ENCODE assay signal across 8 cellular contexts in genomic region chr13:40984670-40985366, GRCh38. TPM values are rescaled to one million over a fixed set of nuclear protein-coding genes. Genes with fewer than 3 reads are reported as not detected.
A peak's percentile ranks its signal among the peaks of the same experiment; 100 is the strongest.
DNase-seq lines count a peak whose midpoint lies in the region; ATAC-seq, FAIRE-seq and TF ChIP-seq lines count a peak whose summit lies in the region.

No MANE protein-coding gene starts in this region.

- no peak overlapping the region for H3K4ac ChIP-seq in IMR-90 (ENCODE audit: low read depth, low read length)

- CTCF ChIA-PET in IMR-90 (lab: Yijun Ruan, JAX): interaction anchor here (1.2 kb wide), 1 partner anchor 10 kb away, joined by 3 read pairs; no protein-coding TSS in a partner anchor
- CTCF ChIA-PET in RWPE1 (lab: Yijun Ruan, JAX): interaction anchor here (0.6 to 1.2 kb wide), 2 partner anchors 11 to 29 kb away, joined by 4 read pairs; no protein-coding TSS in a partner anchor

- TF ChIP-seq RAD21 in IMR-90 (IDR thresholded peaks at IDR 0.05; ENCODE audit: low read length): no peak

- ATAC-seq in GM19463 (IDR thresholded peaks at IDR 0.05; ENCODE audit: unreplicated experiment): peak; percentile 44
- ATAC-seq in IMR-90 (ENCODE audit: low read depth): no peak
- peak in 3 of 4 donors; percentile 39 to 65 (median 55) for ATAC-seq in pancreas

- H3K79me2 ChIP-seq in ACC112 (ENCODE audit: control insufficient read depth, insufficient read depth, low read length, unreplicated experiment): peaks cover 60% of the 10 kb centered on the region

- peaks cover 3% of the 10 kb centered on the region for H3K9me1 ChIP-seq in IMR-90 (ENCODE audit: insufficient read depth, low read length)

- H3K79me1 ChIP-seq in IMR-90 (ENCODE audit: low read depth in 1 of 2, low read length in 2 of 2): peaks cover 30 to 53% of the 10 kb centered on the region in 2 experiments

- H2AFZ ChIP-seq in ACC112 (ENCODE audit: low read length, unreplicated experiment) (no peak overlapping the region), IMR-90 (replicated peaks; ENCODE audit: low read length, poor library complexity) (no peak overlapping the region)

- no peak overlapping the region for H2AK9ac ChIP-seq in IMR-90 (replicated peaks; ENCODE audit: low read depth, low read length, poor library complexity)

- peaks cover 17% of the 10 kb centered on the region; the same call in 1 of the 2 replicates for H4K20me1 ChIP-seq in IMR-90 (ENCODE audit: insufficient read depth, low read length)

- H2BK5ac ChIP-seq in IMR-90 (ENCODE audit: low read depth, low read length, poor library complexity, severe bottlenecking): no peak overlapping the region

- no peak overlapping the region for H3K14ac ChIP-seq in IMR-90 (replicated peaks; ENCODE audit: low read depth, low read length)

- no peak for DNase-seq in IMR-90
- peak; percentile 55 to 71 for DNase-seq in dermis microvascular lymphatic vessel endothelial cell (ENCODE audit: low read depth in 2 of 2)
- no peak for DNase-seq in pancreas
- no peak for DNase-seq in RWPE1 (ENCODE audit: low spot score)
- DNase-seq in NCI-H345 (lab: John Stamatoyannopoulos, UW): no peak
- DNase-seq in D341Med (ENCODE audit: low spot score): no peak

- peak; percentile 67 for FAIRE-seq in pancreas (lab: Jason Lieb, UNC)

- no peak overlapping the region for H3K18ac ChIP-seq in IMR-90 (ENCODE audit: low read depth, low read length)

- no peak overlapping the region for H2BK120ac ChIP-seq in IMR-90 (ENCODE audit: low read depth, low read length)

- BruUV-seq in IMR-90 (replicated peaks; lab: Mats Ljungman, UMichigan): no TSS peak

- peak overlapping the region; percentile 70 for H3K4me3 ChIP-seq in ACC112 (ENCODE audit: low read depth, low read length)
- H3K4me3 ChIP-seq in IMR-90 (ENCODE audit: insufficient read depth, low read depth, low read length): no peak overlapping the region
- H3K4me3 ChIP-seq in pancreas: peak overlapping the region in 2 of 4 donors; percentile 1 to 21

- TF ChIP-seq CTCF in IMR-90 (conservative IDR thresholded peaks at IDR 0.05; ENCODE audit: low read depth, low read length): no peak
- TF ChIP-seq CTCF in pancreas (IDR thresholded peaks at IDR 0.05): no peak
- TF ChIP-seq CTCF in RWPE1 (conservative IDR thresholded peaks at IDR 0.05; ENCODE audit: low read depth): no peak

- WGBS in IMR-90 (ENCODE audit: extremely low coverage in 2 of 2, insufficient read length in 1 of 2), 2 experiments: 63% methylated on average over 2 of the region's 3 CpGs; no CpG with 5 or more reads in 1 of the 2 experiments
- 1 to 5% methylated on average over 3 of the region's 3 CpGs for WGBS in pancreas, 2 donors

- no peak overlapping the region for H4K8ac ChIP-seq in IMR-90 (ENCODE audit: low read depth in 2 of 2, low read length in 2 of 2)

- H3K4me1 ChIP-seq in ACC112 (ENCODE audit: control insufficient read depth, insufficient read depth, low read length, unreplicated experiment) (peaks cover 37% of the 10 kb centered on the region), IMR-90 (ENCODE audit: control insufficient read depth, insufficient read depth, low read length) (peaks cover 5% of the 10 kb centered on the region; the same call in 1 of the 2 replicates), pancreas (peaks cover 37 to 65% (median 60%) of the 10 kb centered on the region in 3 donors)

- H3K27ac ChIP-seq in ACC112 (ENCODE audit: low read depth, low read length) (peak overlapping the region; percentile 88), IMR-90 (ENCODE audit: insufficient read depth, low read length) (no peak overlapping the region), pancreas (peak overlapping the region in 3 of 4 donors; percentile 1 to 83 (median 60)), RWPE1 (no peak overlapping the region)

- no peak overlapping the region for H2BK20ac ChIP-seq in IMR-90 (ENCODE audit: low read depth, low read length)

- intact Hi-C loops in IMR-90 (cut with micrococcal nuclease): loop anchor here (5.0 kb wide), 1 partner anchor 67 kb away; no protein-coding TSS in a partner anchor
- intact Hi-C loops in pancreas (cut with DNase I): no loop called here

- no peak overlapping the region for H4K5ac ChIP-seq in IMR-90 (ENCODE audit: low read depth, low read length)

- H3K4me2 ChIP-seq in IMR-90 (ENCODE audit: low read depth, low read length): peak overlapping the region; percentile 64; the same call in 1 of the 2 replicates

- TF ChIP-seq POLR2A in IMR-90 (IDR thresholded peaks at IDR 0.05; ENCODE audit: low read depth, low read length): no peak

- POLR2A ChIA-PET in IMR-90 (lab: Charles Lee; ENCODE audit: unreplicated experiment) (no interaction called here), RWPE1 (lab: Yijun Ruan, JAX; ENCODE audit: low non-redundant PET) (no interaction called here)

- H3K23ac ChIP-seq in IMR-90 (ENCODE audit: low read depth, low read length): no peak overlapping the region

- no peak overlapping the region for H3K56ac ChIP-seq in IMR-90 (ENCODE audit: extremely low read depth, insufficient read depth, low read length)

- H4K91ac ChIP-seq in IMR-90 (ENCODE audit: insufficient read depth, low read depth, low read length): no peak overlapping the region

- H3K9ac ChIP-seq in IMR-90 (ENCODE audit: low read depth, low read length): no peak overlapping the region

- H3K27me3 ChIP-seq in ACC112 (ENCODE audit: insufficient read depth, low read length): no peaks in the 10 kb centered on the region
- no peaks in the 10 kb centered on the region for H3K27me3 ChIP-seq in IMR-90 (ENCODE audit: control insufficient read depth, insufficient read depth, low read length)
- no peaks in the 10 kb centered on the region for H3K27me3 ChIP-seq in pancreas

- H2AK5ac ChIP-seq in IMR-90 (ENCODE audit: low read depth, low read length): no peak overlapping the region

- dilution Hi-C loops in IMR-90 (cut with HindIII; ENCODE audit: low sequenced_read_pairs, unreplicated experiment): no loop called here

- no peak overlapping the region for H2BK15ac ChIP-seq in IMR-90 (ENCODE audit: low read depth, low read length)

- H3K36me3 ChIP-seq in ACC112 (ENCODE audit: insufficient read depth, low read length) (peaks cover 5% of the 10 kb centered on the region; the same call in 1 of the 2 replicates), IMR-90 (ENCODE audit: control insufficient read depth, insufficient read depth, low read length) (peaks cover under 1% of the 10 kb centered on the region; the same call in 1 of the 2 replicates), pancreas (no peaks in the 10 kb centered on the region)

- no peaks in the 10 kb centered on the region for H3K9me3 ChIP-seq in IMR-90 (ENCODE audit: control insufficient read depth, insufficient read depth, low read length)
- H3K9me3 ChIP-seq in pancreas: no peaks in the 10 kb centered on the region

- in situ Hi-C loops in IMR-90 (cut with MboI; ENCODE audit: low sequenced_read_pairs): no loop called here

TF ChIP-seq in IMR-90, 13 proteins besides CTCF, POLR2A, EP300 and RAD21:
- TF ChIP-seq CEBPB (IDR thresholded peaks at IDR 0.05; ENCODE audit: low read depth, low read length): no peak
- no peak for TF ChIP-seq MAZ (IDR thresholded peaks at IDR 0.05; ENCODE audit: borderline replicate concordance, low read depth, low read length)
- TF ChIP-seq RFX5 (IDR thresholded peaks at IDR 0.05; ENCODE audit: low read depth, low read length): no peak
- no peak for TF ChIP-seq MXI1 (IDR thresholded peaks at IDR 0.05; ENCODE audit: borderline replicate concordance, low read depth, low read length)
- no peak for TF ChIP-seq NFE2L2 (IDR thresholded peaks at IDR 0.05; ENCODE audit: low read depth, low read length)
- TF ChIP-seq SMC3 (IDR thresholded peaks at IDR 0.05; ENCODE audit: low read depth, low read length): no peak
- no peak for TF ChIP-seq FOS (IDR thresholded peaks at IDR 0.05; ENCODE audit: low read depth, low read length)
- TF ChIP-seq RCOR1 (IDR thresholded peaks at IDR 0.05; ENCODE audit: insufficient replicate concordance, low read length): no peak
- TF ChIP-seq BHLHE40 (IDR thresholded peaks at IDR 0.05; ENCODE audit: low read depth, low read length): no peak
- TF ChIP-seq USF2 (IDR thresholded peaks at IDR 0.05; ENCODE audit: low read depth, low read length): no peak

RNA-seq across cellular contexts. Expression of gene ELF1, which starts 34.3 kb away (rescaled TPM):
- total RNA-seq in IMR-90 (2012; rRNA removed): 27.6 and 36.9 TPM in 2 replicates
- 23.7 and 25.4 TPM in 2 replicates for polyA plus RNA-seq in IMR-90 (2012; rRNA removed)
- 11.7 and 15.9 TPM in 2 replicates for polyA plus RNA-seq in IMR-90 (2012; cell fraction: cytosol; rRNA removed)
- 10.8 and 27.3 TPM in 2 replicates for polyA plus RNA-seq in IMR-90 (2012; cell fraction: nucleus; rRNA removed; ENCODE audit: low replicate concordance)
- total RNA-seq in dermis microvascular lymphatic vessel endothelial cell: 71.9 and 106 TPM in 2 replicates
- total RNA-seq in pancreas: 10 to 100 TPM; 31.6 to 61.6 (median 40.6) TPM
- 10 to 100 TPM in 1 of 2 donors, 1 to 10 TPM in 1; 9.4 to 18.5 TPM for polyA plus RNA-seq in pancreas

Comparison
In these comparisons a context has a peak if more than half of its experiments do, and no peak if none do; other contexts are left out.
1. H3K27ac ChIP-seq: peak in ACC112 (single experiment) and pancreas (3 of 4); none in IMR-90 (single experiment) and RWPE1 (single experiment).
2. DNase-seq: peak in dermis microvascular lymphatic vessel endothelial cell (2 of 2); none in IMR-90 (single experiment), pancreas (0 of 6), RWPE1 (single experiment), NCI-H345 (single experiment) and D341Med (single experiment).